ENCODE assay signal across 9 cellular contexts in the genomic region with DNA sequence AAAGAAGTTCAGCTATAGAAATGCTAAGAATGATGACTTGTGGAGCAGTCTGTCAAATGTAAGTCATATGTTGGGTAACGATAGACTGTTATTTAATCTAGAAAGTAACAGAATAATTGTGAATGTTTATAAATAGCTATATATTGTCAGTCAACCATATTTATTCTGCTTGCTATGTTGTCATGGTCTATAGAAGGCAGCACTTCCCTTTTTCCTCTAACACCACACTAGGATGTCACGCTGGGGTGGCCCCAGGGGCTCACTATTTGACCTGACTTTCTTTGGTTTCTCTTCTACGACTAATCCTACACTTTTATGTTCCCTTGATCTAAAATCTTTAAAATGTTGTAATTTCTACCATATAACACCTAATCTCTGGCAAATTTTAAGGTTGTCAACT. TPM values are rescaled to one million over a fixed set of nuclear protein-coding genes. Genes with fewer than 3 reads are reported as not detected.
A peak's percentile ranks its signal among the peaks of the same experiment; 100 is the strongest.
DNase-seq lines count a peak whose midpoint lies in the region; ATAC-seq and TF ChIP-seq lines count a peak whose summit lies in the region.
"Had no signal": no experiment of that assay in that cellular context is flagged by ENCODE, and none has a peak within 500 bp of the region (broad histone marks: within the 10 kb centered on the region; RNA-seq: fewer than 3 reads in every experiment).

No MANE protein-coding gene starts in this region.

- H3K27me3 Mint-ChIP-seq in stimulated activated naive CD8-positive, alpha-beta T cell treated with anti-CD3 and anti-CD28 coated beads, Interleukin-15, Interleukin-2, amounts not matched to agents 100 ng/mL and 50 ng/mL, for 24 hours = no peaks in the 10 kb centered on the region
- no peaks in the 10 kb centered on the region for H3K27me3 Mint-ChIP-seq in mesothelial cell of epicardium (ENCODE audit: low read depth)

- TF ChIP-seq CTCF in SU-DHL-6 (IDR thresholded peaks at IDR 0.05; ENCODE audit: insufficient read depth, low read length, poor library complexity, severe bottlenecking) (no peak), mesothelial cell of epicardium (IDR thresholded peaks at IDR 0.05; ENCODE audit: unreplicated experiment) (no peak), left ventricle myocardium inferior (IDR thresholded peaks at IDR 0.05; ENCODE audit: borderline replicate concordance) (no peak)

- 0 out of 2 replicates have a peak overlapping the region, but pooled peaks have one; percentile 8 for H3K9ac ChIP-seq in SU-DHL-6 (ENCODE audit: low read length)

- DNase-seq in activated CD8-positive, alpha-beta memory T cell treated with anti-CD3 and anti-CD28 coated beads, Interleukin-2, amount 50 U/mL, for 4 hours = peak; percentile 25
- no peak for DNase-seq in activated CD8-positive, alpha-beta memory T cell treated with anti-CD3 and anti-CD28 coated beads, Interleukin-2, amount 50 U/mL, for 48 hours
- no peak for DNase-seq in mesothelial cell of epicardium (ENCODE audit: low spot score in 2 of 2, unreplicated experiment in 2 of 2)
- no peak for DNase-seq in stimulated activated naive CD4-positive, alpha-beta T cell treated with Interleukin-2 at 50 U/mL for 16 hours (lab: John Stamatoyannopoulos, UW)
- DNase-seq in left ventricle myocardium inferior = no peak

- peaks cover 81% of the 10 kb centered on the region for H3K36me3 Mint-ChIP-seq in stimulated activated naive CD8-positive, alpha-beta T cell treated with anti-CD3 and anti-CD28 coated beads, Interleukin-15, Interleukin-2, amounts not matched to agents 100 ng/mL and 50 ng/mL, for 24 hours (ENCODE audit: low read depth)
- H3K36me3 Mint-ChIP-seq in mesothelial cell of epicardium = no peaks in the 10 kb centered on the region

- no peaks in the 10 kb centered on the region for H3K79me2 ChIP-seq in SU-DHL-6 (ENCODE audit: insufficient read depth, low read length)

- no peaks in the 10 kb centered on the region for H3K9me3 Mint-ChIP-seq in stimulated activated naive CD8-positive, alpha-beta T cell treated with anti-CD3 and anti-CD28 coated beads, Interleukin-15, Interleukin-2, amounts not matched to agents 100 ng/mL and 50 ng/mL, for 24 hours
- no peaks in the 10 kb centered on the region for H3K9me3 Mint-ChIP-seq in mesothelial cell of epicardium

- H3K27ac Mint-ChIP-seq in stimulated activated naive CD8-positive, alpha-beta T cell treated with anti-CD3 and anti-CD28 coated beads, Interleukin-15, Interleukin-2, amounts not matched to agents 100 ng/mL and 50 ng/mL, for 24 hours = peak overlapping the region; percentile 84
- H3K27ac Mint-ChIP-seq in mesothelial cell of epicardium = no peak overlapping the region

- peaks cover 53% of the 10 kb centered on the region for H3K4me1 Mint-ChIP-seq in stimulated activated naive CD8-positive, alpha-beta T cell treated with anti-CD3 and anti-CD28 coated beads, Interleukin-15, Interleukin-2, amounts not matched to agents 100 ng/mL and 50 ng/mL, for 24 hours (ENCODE audit: low read depth)
- no peaks in the 10 kb centered on the region for H3K4me1 Mint-ChIP-seq in mesothelial cell of epicardium

- peak overlapping the region; percentile 55 for H3K27ac ChIP-seq in SU-DHL-6 (ENCODE audit: low read depth, low read length)
- H3K27ac ChIP-seq in left ventricle myocardium inferior (replicated peaks) = no peak overlapping the region

- H3K4me3 ChIP-seq in SU-DHL-6 (ENCODE audit: insufficient read depth, low read length, poor library complexity, severe bottlenecking) = peak overlapping the region; percentile 19
- no peak overlapping the region for H3K4me3 ChIP-seq in left ventricle myocardium inferior

- H3K27me3 ChIP-seq in SU-DHL-6 (ENCODE audit: low read length) (no peaks in the 10 kb centered on the region), left ventricle myocardium inferior (ENCODE audit: low read depth) (no peaks in the 10 kb centered on the region)

- H3K4me2 ChIP-seq in SU-DHL-6 (ENCODE audit: low read depth, low read length, poor library complexity, severe bottlenecking) = peak overlapping the region; percentile 61

- no peaks in the 10 kb centered on the region for H3K4me1 ChIP-seq in left ventricle myocardium inferior

- H3K4me3 Mint-ChIP-seq in stimulated activated naive CD8-positive, alpha-beta T cell treated with anti-CD3 and anti-CD28 coated beads, Interleukin-15, Interleukin-2, amounts not matched to agents 100 ng/mL and 50 ng/mL, for 24 hours = peak overlapping the region; percentile 79
- H3K4me3 Mint-ChIP-seq in mesothelial cell of epicardium = no peak overlapping the region

- H3F3A ChIP-seq in SU-DHL-6 (ENCODE audit: insufficient read depth) = peaks cover 13% of the 10 kb centered on the region; the same call in 1 of the 2 replicates

- H3K36me3 ChIP-seq in SU-DHL-6 (ENCODE audit: low read length) = peaks cover 3% of the 10 kb centered on the region
- peaks cover 51% of the 10 kb centered on the region for H3K36me3 ChIP-seq in left ventricle myocardium inferior

- no peaks in the 10 kb centered on the region for H4K20me1 ChIP-seq in SU-DHL-6 (ENCODE audit: low read depth, low read length)

- no peaks in the 10 kb centered on the region for H3K9me2 ChIP-seq in SU-DHL-6 (replicated peaks; ENCODE audit: insufficient read depth, low read length)

- peak; percentile 92 for ATAC-seq in HG03039 (IDR thresholded peaks at IDR 0.05; ENCODE audit: unreplicated experiment)
- ATAC-seq: Panc1 had no signal

- intact Hi-C loops in left ventricle myocardium inferior (cut with micrococcal nuclease) = no loop called here

- H3K9me3 ChIP-seq in SU-DHL-6 (ENCODE audit: insufficient read depth, low read length) (no peaks in the 10 kb centered on the region), left ventricle myocardium inferior (replicated peaks) (no peaks in the 10 kb centered on the region)

- H2AFZ ChIP-seq in SU-DHL-6 (ENCODE audit: low read depth, low read length, severe bottlenecking) = peak overlapping the region; percentile 6

RNA-seq across cellular contexts. Expression of a gene that starts 20.5 kb away (rescaled TPM):
- total RNA-seq in mesothelial cell of epicardium = 0.47 to 0.74 TPM (median 0.68 TPM) in 3 replicates
- 6.7 TPM for total RNA-seq in left ventricle myocardium inferior

RNA-seq across cellular contexts. Expression of a gene that starts 39.1 kb away (rescaled TPM):
- total RNA-seq in mesothelial cell of epicardium = 35.4 to 37.3 TPM (median 35.6 TPM) in 3 replicates
- total RNA-seq in left ventricle myocardium inferior = 56.8 TPM
